8 cellular contexts compared by ENCODE assay signal in genomic region chr19:38898788-38899446, GRCh38. TPM values are rescaled to one million over a fixed set of nuclear protein-coding genes. Genes with fewer than 3 reads are reported as not detected.
DNase-seq lines count a peak whose midpoint lies in the region; ATAC-seq and TF ChIP-seq lines count a peak whose summit lies in the region.

No MANE protein-coding gene starts in this region.

- POLR2A ChIA-PET in IMR-90 (lab: Charles Lee; ENCODE audit: unreplicated experiment), result no interaction called here

- no peak overlapping the region for H2AK5ac ChIP-seq in IMR-90 (ENCODE audit: low read depth, low read length)

- no peak for TF ChIP-seq POLR2A in IMR-90 (IDR thresholded peaks at IDR 0.05; ENCODE audit: low read depth, low read length)

- H4K91ac ChIP-seq in IMR-90 (ENCODE audit: insufficient read depth, low read depth, low read length), result peak overlapping the region; percentile 23; the same call in 1 of the 2 replicates

- no peak for TF ChIP-seq RAD21 in IMR-90 (IDR thresholded peaks at IDR 0.05; ENCODE audit: low read length)

- H2BK5ac ChIP-seq in IMR-90 (ENCODE audit: low read depth, low read length, poor library complexity, severe bottlenecking), result peak overlapping the region; percentile 9

- H3K23ac ChIP-seq in IMR-90 (ENCODE audit: low read depth, low read length), result peak overlapping the region; percentile 40

- peak overlapping the region; percentile 81 for H3K14ac ChIP-seq in IMR-90 (replicated peaks; ENCODE audit: low read depth, low read length)

- H2BK15ac ChIP-seq in IMR-90 (ENCODE audit: low read depth, low read length), result no peak overlapping the region

- H3K27ac ChIP-seq in BLaER1 treated with 17β-estradiol and CSF1 and Interleukin-3, amounts not matched to agents 10 nM and 100 nM, result peak overlapping the region; percentile 43 to 93 (median 72)
- peak overlapping the region; percentile 9; the same call in 1 of the 2 replicates for H3K27ac ChIP-seq in IMR-90 (ENCODE audit: insufficient read depth, low read length)
- peak overlapping the region; percentile 73 for H3K27ac ChIP-seq in stomach smooth muscle (ENCODE audit: low read length)

- peaks cover 0 to 33% (median 9%) of the 10 kb centered on the region in 11 experiments; a peak in 8 of 22 replicates for H4K20me1 ChIP-seq in BLaER1 treated with 17β-estradiol and CSF1 and Interleukin-3, amounts not matched to agents 10 nM and 100 nM
- H4K20me1 ChIP-seq in IMR-90 (ENCODE audit: insufficient read depth, low read length), result peaks cover 4% of the 10 kb centered on the region; the same call in 1 of the 2 replicates

- intact Hi-C loops in IMR-90 (cut with micrococcal nuclease), result loop anchor here (1.0 kb wide), 1 partner anchor 49 kb away; no protein-coding TSS in a partner anchor

- DNase-seq in IMR-90 (peak; percentile 19), astrocyte of the cerebellum (ENCODE audit: low read depth) (no peak), kidney epithelial cell (ENCODE audit: low read depth) (no peak), SK-N-DZ (ENCODE audit: low spot score) (no peak)

- TF ChIP-seq CTCF in IMR-90 (conservative IDR thresholded peaks at IDR 0.05; ENCODE audit: low read depth, low read length), result no peak
- no peak for TF ChIP-seq CTCF in astrocyte of the cerebellum (IDR thresholded peaks at IDR 0.05; ENCODE audit: low read depth, low read length, missing control alignments)
- TF ChIP-seq CTCF in kidney epithelial cell (IDR thresholded peaks at IDR 0.05; ENCODE audit: insufficient read depth, low read length, poor library complexity, severe bottlenecking), result no peak

- H3K79me1 ChIP-seq in IMR-90 (ENCODE audit: low read depth in 1 of 2, low read length in 2 of 2), result peaks cover 20 to 40% of the 10 kb centered on the region in 2 experiments

- H2BK20ac ChIP-seq in IMR-90 (ENCODE audit: low read depth, low read length), result no peak overlapping the region

- H3K27me3 ChIP-seq in BLaER1 treated with 17β-estradiol and CSF1 and Interleukin-3, amounts not matched to agents 10 nM and 100 nM, result no peaks in the 10 kb centered on the region
- no peaks in the 10 kb centered on the region for H3K27me3 ChIP-seq in IMR-90 (ENCODE audit: control insufficient read depth, insufficient read depth, low read length)
- H3K27me3 ChIP-seq in kidney epithelial cell (ENCODE audit: control insufficient read depth, insufficient read depth, low read length), result no peaks in the 10 kb centered on the region
- no peaks in the 10 kb centered on the region for H3K27me3 ChIP-seq in stomach smooth muscle (ENCODE audit: control insufficient read depth in 1 of 2, insufficient read depth in 2 of 2, low read length in 2 of 2)

- peak overlapping the region; percentile 98 for H2AFZ ChIP-seq in IMR-90 (replicated peaks; ENCODE audit: low read length, poor library complexity)

- CTCF ChIA-PET in IMR-90 (lab: Yijun Ruan, JAX), result interaction anchor here (0.6 kb wide), 1 partner anchor 208 kb away, joined by 5 read pairs; no protein-coding TSS in a partner anchor

- no peak overlapping the region for H3K18ac ChIP-seq in IMR-90 (ENCODE audit: low read depth, low read length)

- no peak overlapping the region for H3K56ac ChIP-seq in IMR-90 (ENCODE audit: extremely low read depth, insufficient read depth, low read length)

- peaks cover 0 to 17% (median 8%) of the 10 kb centered on the region in 11 experiments; a peak in 9 of 22 replicates for H3K36me3 ChIP-seq in BLaER1 treated with 17β-estradiol and CSF1 and Interleukin-3, amounts not matched to agents 10 nM and 100 nM
- no peaks in the 10 kb centered on the region for H3K36me3 ChIP-seq in IMR-90 (ENCODE audit: control insufficient read depth, insufficient read depth, low read length)
- H3K36me3 ChIP-seq in kidney epithelial cell (ENCODE audit: control insufficient read depth, insufficient read depth, low read length), result no peaks in the 10 kb centered on the region
- no peaks in the 10 kb centered on the region for H3K36me3 ChIP-seq in stomach smooth muscle (ENCODE audit: control insufficient read depth in 2 of 2, insufficient read depth in 2 of 2, low read length in 2 of 2)

- in situ Hi-C loops in IMR-90 (cut with MboI; ENCODE audit: low sequenced_read_pairs) (no loop called here), astrocyte of the cerebellum (cut with HindIII; ENCODE audit: low sequenced_read_pairs) (no loop called here)

- 11% methylated on average over 8 of the region's 25 CpGs; no CpG with 5 or more reads in 1 of the 2 experiments for WGBS in IMR-90 (ENCODE audit: extremely low coverage in 2 of 2, insufficient read length in 1 of 2), 2 experiments

- no TSS peak for BruUV-seq in IMR-90 (replicated peaks; lab: Mats Ljungman, UMichigan)

- peaks cover 59 to 70% (median 64%) of the 10 kb centered on the region in 10 experiments for H3K4me1 ChIP-seq in BLaER1 treated with 17β-estradiol and CSF1 and Interleukin-3, amounts not matched to agents 10 nM and 100 nM
- H3K4me1 ChIP-seq in IMR-90 (ENCODE audit: control insufficient read depth, insufficient read depth, low read length) (peaks cover 3% of the 10 kb centered on the region; the same call in 1 of the 2 replicates), stomach smooth muscle (ENCODE audit: control insufficient read depth, insufficient read depth, low read length) (peaks cover 21% of the 10 kb centered on the region)

- peak overlapping the region; percentile 94 for H2AK9ac ChIP-seq in IMR-90 (replicated peaks; ENCODE audit: low read depth, low read length, poor library complexity)

- H4K8ac ChIP-seq in IMR-90 (ENCODE audit: low read depth in 2 of 2, low read length in 2 of 2), result peak overlapping the region in 1 of 2 experiments; percentile 52; a peak in 2 of 4 replicates

- H2BK120ac ChIP-seq in IMR-90 (ENCODE audit: low read depth, low read length), result no peak overlapping the region

- H3K4me2 ChIP-seq in BLaER1 treated with 17β-estradiol and CSF1 and Interleukin-3, amounts not matched to agents 10 nM and 100 nM, result peak overlapping the region; percentile 76 to 99 (median 96)
- peak overlapping the region; percentile 99 for H3K4me2 ChIP-seq in IMR-90 (ENCODE audit: low read depth, low read length)

- H3K4ac ChIP-seq in IMR-90 (ENCODE audit: low read depth, low read length), result peak overlapping the region; percentile 56

- ATAC-seq in IMR-90 (ENCODE audit: low read depth) (no peak), GM19452 (IDR thresholded peaks at IDR 0.05; ENCODE audit: unreplicated experiment) (no peak), GM19395 (IDR thresholded peaks at IDR 0.05; ENCODE audit: unreplicated experiment) (no peak)

- H3K9me1 ChIP-seq in IMR-90 (ENCODE audit: insufficient read depth, low read length), result no peaks in the 10 kb centered on the region; the same call in none of the 2 replicates

- peak overlapping the region; percentile 72 to 87 (median 84) for H3K4me3 ChIP-seq in BLaER1 treated with 17β-estradiol and CSF1 and Interleukin-3, amounts not matched to agents 10 nM and 100 nM
- H3K4me3 ChIP-seq in IMR-90 (ENCODE audit: insufficient read depth, low read depth, low read length) (peak overlapping the region; percentile 64), astrocyte of the cerebellum (ENCODE audit: low read depth, low read length) (peak overlapping the region; percentile 75), kidney epithelial cell (ENCODE audit: low read depth, low read length) (peak overlapping the region; percentile 74), stomach smooth muscle (ENCODE audit: low read length in 2 of 2) (peak overlapping the region; percentile 54 to 95)

- H4K5ac ChIP-seq in IMR-90 (ENCODE audit: low read depth, low read length), result 0 out of 2 replicates have a peak overlapping the region, but pooled peaks have one; percentile 0

- dilution Hi-C loops in IMR-90 (cut with HindIII; ENCODE audit: low sequenced_read_pairs, unreplicated experiment), result no loop called here

- peak overlapping the region; percentile 73 to 92 (median 87) for H3K9ac ChIP-seq in BLaER1 treated with 17β-estradiol and CSF1 and Interleukin-3, amounts not matched to agents 10 nM and 100 nM
- peak overlapping the region; percentile 61 for H3K9ac ChIP-seq in IMR-90 (ENCODE audit: low read depth, low read length)
- peak overlapping the region; percentile 69 to 90 for H3K9ac ChIP-seq in stomach smooth muscle (ENCODE audit: low read length in 2 of 2)

- H3K9me3 ChIP-seq in BLaER1 treated with 17β-estradiol and CSF1 and Interleukin-3, amounts not matched to agents 10 nM and 100 nM (replicated peaks in 1 of 11), result peaks cover 0 to 7% (median 5%) of the 10 kb centered on the region in 11 experiments; a peak in 10 of 22 replicates
- H3K9me3 ChIP-seq in IMR-90 (ENCODE audit: control insufficient read depth, insufficient read depth, low read length) (no peaks in the 10 kb centered on the region), stomach smooth muscle (ENCODE audit: control insufficient read depth in 2 of 2, low read length in 2 of 2) (no peaks in the 10 kb centered on the region)

RNA-seq across cellular contexts. Expression of gene SIRT2, which starts 0.5 kb away (rescaled TPM):
- 37.5 and 43.0 TPM in 2 replicates for total RNA-seq in IMR-90 (2012; rRNA removed)
- polyA plus RNA-seq in IMR-90 (2012; rRNA removed), result 50.0 and 53.8 TPM in 2 replicates
- 40.9 and 52.4 TPM in 2 replicates for polyA plus RNA-seq in IMR-90 (2012; cell fraction: cytosol; rRNA removed)
- 123 and 126 TPM in 2 replicates for polyA plus RNA-seq in IMR-90 (2012; cell fraction: nucleus; rRNA removed; ENCODE audit: low replicate concordance)
- 38.9 and 65.5 TPM in 2 replicates for total RNA-seq in kidney epithelial cell
- polyA plus RNA-seq in SK-N-DZ (2014; cell fraction: cytosol; rRNA removed), result 34.3 and 37.5 TPM in 2 replicates
- polyA plus RNA-seq in SK-N-DZ (2014; cell fraction: nucleus; rRNA removed), result 35.9 and 43.8 TPM in 2 replicates

RNA-seq across cellular contexts. Expression of gene NFKBIB, which starts 0.9 kb away (rescaled TPM):
- total RNA-seq in IMR-90 (2012; rRNA removed) (6.4 and 7.5 TPM in 2 replicates), kidney epithelial cell (39.0 and 41.7 TPM in 2 replicates)
- polyA plus RNA-seq in IMR-90 (2012; rRNA removed), result 25.5 and 36.2 TPM in 2 replicates
- 34.5 and 35.8 TPM in 2 replicates for polyA plus RNA-seq in IMR-90 (2012; cell fraction: cytosol; rRNA removed)
- polyA plus RNA-seq in IMR-90 (2012; cell fraction: nucleus; rRNA removed; ENCODE audit: low replicate concordance), result 11.9 and 21.6 TPM in 2 replicates
- 16.9 and 31.9 TPM in 2 replicates for polyA plus RNA-seq in SK-N-DZ (2014; cell fraction: cytosol; rRNA removed)
- polyA plus RNA-seq in SK-N-DZ (2014; cell fraction: nucleus; rRNA removed), result 9.1 and 12.6 TPM in 2 replicates

RNA-seq across cellular contexts. Expression of gene CCER2, which starts 13.1 kb away (rescaled TPM):
- total RNA-seq in IMR-90 (2012; rRNA removed), result not detected in 2 replicates
- 0.19 and 0.22 TPM in 2 replicates for polyA plus RNA-seq in IMR-90 (2012; rRNA removed)
- not detected in 2 replicates for polyA plus RNA-seq in IMR-90 (2012; cell fraction: cytosol; rRNA removed)
- 1.3 and 1.5 TPM in 2 replicates for polyA plus RNA-seq in IMR-90 (2012; cell fraction: nucleus; rRNA removed; ENCODE audit: low replicate concordance)
- 0.42 TPM in 1 of 2 replicates, not detected in the other for total RNA-seq in kidney epithelial cell
- polyA plus RNA-seq in SK-N-DZ (2014; cell fraction: cytosol; rRNA removed), result 0.14 and 1.5 TPM in 2 replicates
- 1.3 and 3.6 TPM in 2 replicates for polyA plus RNA-seq in SK-N-DZ (2014; cell fraction: nucleus; rRNA removed)

RNA-seq across cellular contexts. Expression of gene RINL, which starts 20.8 kb away (rescaled TPM):
- total RNA-seq in IMR-90 (2012; rRNA removed) (0.72 and 0.83 TPM in 2 replicates), kidney epithelial cell (21.0 and 21.6 TPM in 2 replicates)
- polyA plus RNA-seq in IMR-90 (2012; rRNA removed), result 1.2 and 1.9 TPM in 2 replicates
- polyA plus RNA-seq in IMR-90 (2012; cell fraction: cytosol; rRNA removed), result 1.00 and 1.0 TPM in 2 replicates
- 1.5 and 1.7 TPM in 2 replicates for polyA plus RNA-seq in IMR-90 (2012; cell fraction: nucleus; rRNA removed; ENCODE audit: low replicate concordance)
- 4.5 and 5.5 TPM in 2 replicates for polyA plus RNA-seq in SK-N-DZ (2014; cell fraction: cytosol; rRNA removed)
- 3.8 and 5.1 TPM in 2 replicates for polyA plus RNA-seq in SK-N-DZ (2014; cell fraction: nucleus; rRNA removed)

RNA-seq across cellular contexts. Expression of gene SARS2, which starts 31.6 kb away (rescaled TPM):
- 8.3 and 10.8 TPM in 2 replicates for total RNA-seq in IMR-90 (2012; rRNA removed)
- 33.4 and 40.3 TPM in 2 replicates for polyA plus RNA-seq in IMR-90 (2012; rRNA removed)
- polyA plus RNA-seq in IMR-90 (2012; cell fraction: cytosol; rRNA removed), result 10.1 and 17.9 TPM in 2 replicates
- 126 and 287 TPM in 2 replicates for polyA plus RNA-seq in IMR-90 (2012; cell fraction: nucleus; rRNA removed; ENCODE audit: low replicate concordance)
- 40.5 and 55.2 TPM in 2 replicates for total RNA-seq in kidney epithelial cell
- 45.8 and 68.0 TPM in 2 replicates for polyA plus RNA-seq in SK-N-DZ (2014; cell fraction: cytosol; rRNA removed)
- 178 and 201 TPM in 2 replicates for polyA plus RNA-seq in SK-N-DZ (2014; cell fraction: nucleus; rRNA removed)

Comparison
In these comparisons a context has a peak if more than half of its experiments do, and no peak if none do; other contexts are left out.
1. H3K27ac ChIP-seq: peak in every context shown above with its lines; median percentile 73 in stomach smooth muscle; 72 in BLaER1 treated with 17β-estradiol and CSF1 and Interleukin-3, amounts not matched to agents 10 nM and 100 nM; 9 in IMR-90.